In genomic region chr6:48092550-48093217, GRCh38 we compare ENCODE assay signal across 3 cellular contexts.
A peak's percentile ranks its signal among the peaks of the same experiment; 100 is the strongest.
TF ChIP-seq lines count a peak whose summit lies in the region.

No MANE protein-coding gene starts in this region.

TF ChIP-seq in SK-N-SH treated with all-trans-retinoic acid at 6 μM for 48 hours, 23 proteins besides CTCF, POLR2A, EP300 and RAD21:
- no peak for TF ChIP-seq POU6F1 (CRISPR knock-in tag; IDR thresholded peaks at IDR 0.05; ENCODE audit: borderline replicate concordance, low read depth)
- TF ChIP-seq TSHZ2 (CRISPR knock-in tag; IDR thresholded peaks at IDR 0.05) = no peak
- TF ChIP-seq BACH2 (CRISPR knock-in tag; IDR thresholded peaks at IDR 0.05; ENCODE audit: borderline replicate concordance) = no peak
- no peak for TF ChIP-seq ISL1 (CRISPR knock-in tag; IDR thresholded peaks at IDR 0.05)
- no peak for TF ChIP-seq ESRRG (CRISPR knock-in tag; IDR thresholded peaks at IDR 0.05)
- TF ChIP-seq TOX (CRISPR knock-in tag; IDR thresholded peaks at IDR 0.05; ENCODE audit: borderline replicate concordance) = no peak
- TF ChIP-seq CSRNP3 (CRISPR knock-in tag; IDR thresholded peaks at IDR 0.05) = no peak
- TF ChIP-seq SNAI2 (CRISPR knock-in tag; IDR thresholded peaks at IDR 0.05) = no peak
- no peak for TF ChIP-seq ZNF565 (CRISPR knock-in tag; conservative IDR thresholded peaks at IDR 0.05; ENCODE audit: low read depth)
- no peak for TF ChIP-seq GLIS3 (CRISPR knock-in tag; IDR thresholded peaks at IDR 0.05)

TF ChIP-seq in SK-N-SH, 30 proteins besides CTCF, POLR2A, EP300 and RAD21:
- TF ChIP-seq RFX5 (IDR thresholded peaks at IDR 0.05; ENCODE audit: low read length) = no peak
- no peak for TF ChIP-seq EZH2phosphoT487 (IDR thresholded peaks at IDR 0.05; ENCODE audit: borderline replicate concordance, low read depth)
- TF ChIP-seq IRF3 (IDR thresholded peaks at IDR 0.05; ENCODE audit: low read depth, low read length) = no peak
- TF ChIP-seq TAF1 (IDR thresholded peaks at IDR 0.05; ENCODE audit: borderline replicate concordance, low read depth, low read length) = no peak
- no peak for TF ChIP-seq USF1 (IDR thresholded peaks at IDR 0.05; ENCODE audit: borderline replicate concordance, low read depth)
- TF ChIP-seq TCF12 (IDR thresholded peaks at IDR 0.05) = no peak
- no peak for TF ChIP-seq CHD2 (IDR thresholded peaks at IDR 0.05; ENCODE audit: low read length, partially characterized antibody)
- no peak for TF ChIP-seq RXRA (IDR thresholded peaks at IDR 0.05; ENCODE audit: borderline replicate concordance, low read depth)
- no peak for TF ChIP-seq NRF1 (IDR thresholded peaks at IDR 0.05; ENCODE audit: low read depth, low read length)
- no peak for TF ChIP-seq SMC3 (IDR thresholded peaks at IDR 0.05; ENCODE audit: low read depth, low read length)
- TF ChIP-seq MEF2A (IDR thresholded peaks at IDR 0.05; ENCODE audit: borderline replicate concordance, low read depth) = no peak
- no peak for TF ChIP-seq SIN3A (IDR thresholded peaks at IDR 0.05; ENCODE audit: borderline replicate concordance, low read depth, low read length)
- TF ChIP-seq NFIC (IDR thresholded peaks at IDR 0.05; ENCODE audit: borderline replicate concordance) = no peak
- no peak for TF ChIP-seq YY1 (IDR thresholded peaks at IDR 0.05; ENCODE audit: low read depth)

TF ChIP-seq in HepG2, 621 proteins besides CTCF, POLR2A, EP300 and RAD21:
- TF ChIP-seq RBM22 (optimal IDR thresholded peaks at IDR 0.05; ENCODE audit: low read length) (peak; percentile 79), MAFK (conservative IDR thresholded peaks at IDR 0.05 in 1 of 2, IDR thresholded peaks at IDR 0.05 in 1 of 2; ENCODE audit: low read length in 2 of 2) (no peak)
